In the genomic region with DNA sequence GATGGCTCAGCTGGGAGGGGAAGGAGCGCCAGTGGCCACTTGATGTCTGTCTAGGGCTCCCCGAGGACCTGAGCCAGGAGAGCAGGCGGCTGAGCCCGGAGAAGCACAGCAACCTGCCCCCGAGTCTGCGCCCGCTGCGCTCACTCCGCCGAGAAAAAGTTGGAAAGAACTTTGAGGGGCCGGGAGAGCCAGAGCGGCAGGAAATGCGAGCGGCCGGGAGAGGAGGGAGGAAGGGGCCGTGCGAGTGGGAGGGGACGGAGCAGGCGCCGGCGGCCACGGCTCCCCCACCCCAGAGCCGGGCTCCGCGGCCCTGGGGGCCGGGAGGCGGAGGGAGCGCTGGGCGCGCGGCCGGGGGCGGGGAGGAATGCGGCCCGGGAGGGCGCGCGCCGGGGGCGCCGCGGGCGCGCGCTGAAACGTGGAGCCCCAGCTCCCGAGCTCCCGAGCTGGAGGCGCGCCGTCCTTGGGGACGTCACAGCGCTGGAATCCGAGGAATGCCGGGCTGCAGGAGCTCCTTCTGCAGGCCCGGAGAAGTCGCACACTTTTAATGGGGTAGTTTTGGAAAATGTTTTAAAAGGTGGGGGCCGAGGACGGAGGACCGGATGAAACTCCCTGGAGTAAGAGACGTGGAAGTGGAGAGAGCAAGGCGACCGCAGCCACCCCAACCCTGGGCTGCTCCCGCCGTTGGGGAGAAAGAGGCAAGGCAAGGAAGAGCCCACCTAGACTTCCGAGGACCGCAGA, we compare ENCODE assay signal across 1 cellular context.
A peak's percentile ranks its signal among the peaks of the same experiment; 100 is the strongest.
TF ChIP-seq lines count a peak whose summit lies in the region.

A gene (minus strand): TSS at position 167 of the 738 bp plus-strand sequence. CDS start 86,799 bp downstream, outside the sequence.

TF ChIP-seq in HEK293, 187 proteins besides CTCF, POLR2A, EP300 and RAD21 (continued from another document and continues in another):
- TF ChIP-seq, protein P1, sequence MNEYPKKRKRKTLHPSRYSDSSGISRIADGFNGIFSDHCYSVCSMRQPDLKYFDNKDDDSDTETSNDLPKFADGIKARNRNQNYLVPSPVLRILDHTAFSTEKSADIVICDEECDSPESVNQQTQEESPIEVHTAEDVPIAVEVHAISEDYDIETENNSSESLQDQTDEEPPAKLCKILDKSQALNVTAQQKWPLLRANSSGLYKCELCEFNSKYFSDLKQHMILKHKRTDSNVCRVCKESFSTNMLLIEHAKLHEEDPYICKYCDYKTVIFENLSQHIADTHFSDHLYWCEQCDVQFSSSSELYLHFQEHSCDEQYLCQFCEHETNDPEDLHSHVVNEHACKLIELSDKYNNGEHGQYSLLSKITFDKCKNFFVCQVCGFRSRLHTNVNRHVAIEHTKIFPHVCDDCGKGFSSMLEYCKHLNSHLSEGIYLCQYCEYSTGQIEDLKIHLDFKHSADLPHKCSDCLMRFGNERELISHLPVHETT (tag by site-specific recombination; IDR thresholded peaks at IDR 0.05) = no peak
- no peak; the same call in 1 of the 2 replicates for TF ChIP-seq ZFP69B (tag by site-specific recombination; IDR thresholded peaks at IDR 0.05)
- TF ChIP-seq ZNF140 (tag by site-specific recombination; IDR thresholded peaks at IDR 0.05) = no peak
- no peak for TF ChIP-seq GLIS2 (tag by site-specific recombination; IDR thresholded peaks at IDR 0.05)
- TF ChIP-seq ZNF701 (tag by site-specific recombination; IDR thresholded peaks at IDR 0.05) = no peak
- 0 out of 2 replicates have a peak, but pooled peaks have one; percentile 20 for TF ChIP-seq ZFHX2 (tag by site-specific recombination; conservative IDR thresholded peaks at IDR 0.05)
- no peak for TF ChIP-seq ZNF433 (tag by site-specific recombination; IDR thresholded peaks at IDR 0.05; ENCODE audit: low read depth)
- TF ChIP-seq ZNF777 (tag by site-specific recombination; IDR thresholded peaks at IDR 0.05; ENCODE audit: borderline replicate concordance) = no peak
- TF ChIP-seq, protein P2, sequence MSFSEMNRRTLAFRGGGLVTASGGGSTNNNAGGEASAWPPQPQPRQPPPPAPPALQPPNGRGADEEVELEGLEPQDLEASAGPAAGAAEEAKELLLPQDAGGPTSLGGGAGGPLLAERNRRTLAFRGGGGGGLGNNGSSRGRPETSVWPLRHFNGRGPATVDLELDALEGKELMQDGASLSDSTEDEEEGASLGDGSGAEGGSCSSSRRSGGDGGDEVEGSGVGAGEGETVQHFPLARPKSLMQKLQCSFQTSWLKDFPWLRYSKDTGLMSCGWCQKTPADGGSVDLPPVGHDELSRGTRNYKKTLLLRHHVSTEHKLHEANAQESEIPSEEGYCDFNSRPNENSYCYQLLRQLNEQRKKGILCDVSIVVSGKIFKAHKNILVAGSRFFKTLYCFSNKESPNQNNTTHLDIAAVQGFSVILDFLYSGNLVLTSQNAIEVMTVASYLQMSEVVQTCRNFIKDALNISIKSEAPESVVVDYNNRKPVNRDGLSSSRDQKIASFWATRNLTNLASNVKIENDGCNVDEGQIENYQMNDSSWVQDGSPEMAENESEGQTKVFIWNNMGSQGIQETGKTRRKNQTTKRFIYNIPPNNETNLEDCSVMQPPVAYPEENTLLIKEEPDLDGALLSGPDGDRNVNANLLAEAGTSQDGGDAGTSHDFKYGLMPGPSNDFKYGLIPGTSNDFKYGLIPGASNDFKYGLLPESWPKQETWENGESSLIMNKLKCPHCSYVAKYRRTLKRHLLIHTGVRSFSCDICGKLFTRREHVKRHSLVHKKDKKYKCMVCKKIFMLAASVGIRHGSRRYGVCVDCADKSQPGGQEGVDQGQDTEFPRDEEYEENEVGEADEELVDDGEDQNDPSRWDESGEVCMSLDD (tag by site-specific recombination; IDR thresholded peaks at IDR 0.05) = no peak
- TF ChIP-seq ZNF366 (tag by site-specific recombination; conservative IDR thresholded peaks at IDR 0.05) = 0 out of 2 replicates have a peak, but pooled peaks have one; percentile 7
- TF ChIP-seq ZNF830 (tag by site-specific recombination; IDR thresholded peaks at IDR 0.05; ENCODE audit: low read depth) = no peak
- peak; percentile 90 for TF ChIP-seq ZNF610 (tag by site-specific recombination; IDR thresholded peaks at IDR 0.05; ENCODE audit: borderline replicate concordance)
- TF ChIP-seq, protein P3, sequence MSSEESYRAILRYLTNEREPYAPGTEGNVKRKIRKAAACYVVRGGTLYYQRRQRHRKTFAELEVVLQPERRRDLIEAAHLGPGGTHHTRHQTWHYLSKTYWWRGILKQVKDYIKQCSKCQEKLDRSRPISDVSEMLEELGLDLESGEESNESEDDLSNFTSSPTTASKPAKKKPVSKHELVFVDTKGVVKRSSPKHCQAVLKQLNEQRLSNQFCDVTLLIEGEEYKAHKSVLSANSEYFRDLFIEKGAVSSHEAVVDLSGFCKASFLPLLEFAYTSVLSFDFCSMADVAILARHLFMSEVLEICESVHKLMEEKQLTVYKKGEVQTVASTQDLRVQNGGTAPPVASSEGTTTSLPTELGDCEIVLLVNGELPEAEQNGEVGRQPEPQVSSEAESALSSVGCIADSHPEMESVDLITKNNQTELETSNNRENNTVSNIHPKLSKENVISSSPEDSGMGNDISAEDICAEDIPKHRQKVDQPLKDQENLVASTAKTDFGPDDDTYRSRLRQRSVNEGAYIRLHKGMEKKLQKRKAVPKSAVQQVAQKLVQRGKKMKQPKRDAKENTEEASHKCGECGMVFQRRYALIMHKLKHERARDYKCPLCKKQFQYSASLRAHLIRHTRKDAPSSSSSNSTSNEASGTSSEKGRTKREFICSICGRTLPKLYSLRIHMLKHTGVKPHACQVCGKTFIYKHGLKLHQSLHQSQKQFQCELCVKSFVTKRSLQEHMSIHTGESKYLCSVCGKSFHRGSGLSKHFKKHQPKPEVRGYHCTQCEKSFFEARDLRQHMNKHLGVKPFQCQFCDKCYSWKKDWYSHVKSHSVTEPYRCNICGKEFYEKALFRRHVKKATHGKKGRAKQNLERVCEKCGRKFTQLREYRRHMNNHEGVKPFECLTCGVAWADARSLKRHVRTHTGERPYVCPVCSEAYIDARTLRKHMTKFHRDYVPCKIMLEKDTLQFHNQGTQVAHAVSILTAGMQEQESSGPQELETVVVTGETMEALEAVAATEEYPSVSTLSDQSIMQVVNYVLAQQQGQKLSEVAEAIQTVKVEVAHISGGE (tag by site-specific recombination; conservative IDR thresholded peaks at IDR 0.05; ENCODE audit: low read depth) = 0 out of 2 replicates have a peak, but pooled peaks have one; percentile 41
- TF ChIP-seq, protein P4, sequence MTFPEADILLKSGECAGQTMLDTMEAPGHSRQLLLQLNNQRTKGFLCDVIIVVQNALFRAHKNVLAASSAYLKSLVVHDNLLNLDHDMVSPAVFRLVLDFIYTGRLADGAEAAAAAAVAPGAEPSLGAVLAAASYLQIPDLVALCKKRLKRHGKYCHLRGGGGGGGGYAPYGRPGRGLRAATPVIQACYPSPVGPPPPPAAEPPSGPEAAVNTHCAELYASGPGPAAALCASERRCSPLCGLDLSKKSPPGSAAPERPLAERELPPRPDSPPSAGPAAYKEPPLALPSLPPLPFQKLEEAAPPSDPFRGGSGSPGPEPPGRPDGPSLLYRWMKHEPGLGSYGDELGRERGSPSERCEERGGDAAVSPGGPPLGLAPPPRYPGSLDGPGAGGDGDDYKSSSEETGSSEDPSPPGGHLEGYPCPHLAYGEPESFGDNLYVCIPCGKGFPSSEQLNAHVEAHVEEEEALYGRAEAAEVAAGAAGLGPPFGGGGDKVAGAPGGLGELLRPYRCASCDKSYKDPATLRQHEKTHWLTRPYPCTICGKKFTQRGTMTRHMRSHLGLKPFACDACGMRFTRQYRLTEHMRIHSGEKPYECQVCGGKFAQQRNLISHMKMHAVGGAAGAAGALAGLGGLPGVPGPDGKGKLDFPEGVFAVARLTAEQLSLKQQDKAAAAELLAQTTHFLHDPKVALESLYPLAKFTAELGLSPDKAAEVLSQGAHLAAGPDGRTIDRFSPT (tag by site-specific recombination; IDR thresholded peaks at IDR 0.05) = no peak
- TF ChIP-seq, protein P5, sequence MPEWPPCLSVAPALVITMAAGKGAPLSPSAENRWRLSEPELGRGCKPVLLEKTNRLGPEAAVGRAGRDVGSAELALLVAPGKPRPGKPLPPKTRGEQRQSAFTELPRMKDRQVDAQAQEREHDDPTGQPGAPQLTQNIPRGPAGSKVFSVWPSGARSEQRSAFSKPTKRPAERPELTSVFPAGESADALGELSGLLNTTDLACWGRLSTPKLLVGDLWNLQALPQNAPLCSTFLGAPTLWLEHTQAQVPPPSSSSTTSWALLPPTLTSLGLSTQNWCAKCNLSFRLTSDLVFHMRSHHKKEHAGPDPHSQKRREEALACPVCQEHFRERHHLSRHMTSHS (tag by site-specific recombination; IDR thresholded peaks at IDR 0.05) = no peak
- TF ChIP-seq ZNF211 (tag by site-specific recombination; IDR thresholded peaks at IDR 0.05; ENCODE audit: low read depth) = no peak
- TF ChIP-seq, protein P6, sequence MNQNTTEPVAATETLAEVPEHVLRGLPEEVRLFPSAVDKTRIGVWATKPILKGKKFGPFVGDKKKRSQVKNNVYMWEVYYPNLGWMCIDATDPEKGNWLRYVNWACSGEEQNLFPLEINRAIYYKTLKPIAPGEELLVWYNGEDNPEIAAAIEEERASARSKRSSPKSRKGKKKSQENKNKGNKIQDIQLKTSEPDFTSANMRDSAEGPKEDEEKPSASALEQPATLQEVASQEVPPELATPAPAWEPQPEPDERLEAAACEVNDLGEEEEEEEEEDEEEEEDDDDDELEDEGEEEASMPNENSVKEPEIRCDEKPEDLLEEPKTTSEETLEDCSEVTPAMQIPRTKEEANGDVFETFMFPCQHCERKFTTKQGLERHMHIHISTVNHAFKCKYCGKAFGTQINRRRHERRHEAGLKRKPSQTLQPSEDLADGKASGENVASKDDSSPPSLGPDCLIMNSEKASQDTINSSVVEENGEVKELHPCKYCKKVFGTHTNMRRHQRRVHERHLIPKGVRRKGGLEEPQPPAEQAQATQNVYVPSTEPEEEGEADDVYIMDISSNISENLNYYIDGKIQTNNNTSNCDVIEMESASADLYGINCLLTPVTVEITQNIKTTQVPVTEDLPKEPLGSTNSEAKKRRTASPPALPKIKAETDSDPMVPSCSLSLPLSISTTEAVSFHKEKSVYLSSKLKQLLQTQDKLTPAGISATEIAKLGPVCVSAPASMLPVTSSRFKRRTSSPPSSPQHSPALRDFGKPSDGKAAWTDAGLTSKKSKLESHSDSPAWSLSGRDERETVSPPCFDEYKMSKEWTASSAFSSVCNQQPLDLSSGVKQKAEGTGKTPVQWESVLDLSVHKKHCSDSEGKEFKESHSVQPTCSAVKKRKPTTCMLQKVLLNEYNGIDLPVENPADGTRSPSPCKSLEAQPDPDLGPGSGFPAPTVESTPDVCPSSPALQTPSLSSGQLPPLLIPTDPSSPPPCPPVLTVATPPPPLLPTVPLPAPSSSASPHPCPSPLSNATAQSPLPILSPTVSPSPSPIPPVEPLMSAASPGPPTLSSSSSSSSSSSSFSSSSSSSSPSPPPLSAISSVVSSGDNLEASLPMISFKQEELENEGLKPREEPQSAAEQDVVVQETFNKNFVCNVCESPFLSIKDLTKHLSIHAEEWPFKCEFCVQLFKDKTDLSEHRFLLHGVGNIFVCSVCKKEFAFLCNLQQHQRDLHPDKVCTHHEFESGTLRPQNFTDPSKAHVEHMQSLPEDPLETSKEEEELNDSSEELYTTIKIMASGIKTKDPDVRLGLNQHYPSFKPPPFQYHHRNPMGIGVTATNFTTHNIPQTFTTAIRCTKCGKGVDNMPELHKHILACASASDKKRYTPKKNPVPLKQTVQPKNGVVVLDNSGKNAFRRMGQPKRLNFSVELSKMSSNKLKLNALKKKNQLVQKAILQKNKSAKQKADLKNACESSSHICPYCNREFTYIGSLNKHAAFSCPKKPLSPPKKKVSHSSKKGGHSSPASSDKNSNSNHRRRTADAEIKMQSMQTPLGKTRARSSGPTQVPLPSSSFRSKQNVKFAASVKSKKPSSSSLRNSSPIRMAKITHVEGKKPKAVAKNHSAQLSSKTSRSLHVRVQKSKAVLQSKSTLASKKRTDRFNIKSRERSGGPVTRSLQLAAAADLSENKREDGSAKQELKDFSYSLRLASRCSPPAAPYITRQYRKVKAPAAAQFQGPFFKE (tag by site-specific recombination; IDR thresholded peaks at IDR 0.05; ENCODE audit: borderline replicate concordance) = no peak
- TF ChIP-seq BCL11A (tag by site-specific recombination; IDR thresholded peaks at IDR 0.05; ENCODE audit: low read depth) = no peak
- no peak for TF ChIP-seq ZNF132 (tag by site-specific recombination; IDR thresholded peaks at IDR 0.05; ENCODE audit: borderline replicate concordance)
- no peak for TF ChIP-seq ZNF157 (tag by site-specific recombination; IDR thresholded peaks at IDR 0.05)
- TF ChIP-seq ZSCAN16 (tag by site-specific recombination; IDR thresholded peaks at IDR 0.05) = no peak
- TF ChIP-seq ZNF837 (tag by site-specific recombination; IDR thresholded peaks at IDR 0.05) = no peak
- TF ChIP-seq ZNF558 (tag by site-specific recombination; IDR thresholded peaks at IDR 0.05) = peak; percentile 32; the same call in 1 of the 2 replicates
- TF ChIP-seq, protein P7, sequence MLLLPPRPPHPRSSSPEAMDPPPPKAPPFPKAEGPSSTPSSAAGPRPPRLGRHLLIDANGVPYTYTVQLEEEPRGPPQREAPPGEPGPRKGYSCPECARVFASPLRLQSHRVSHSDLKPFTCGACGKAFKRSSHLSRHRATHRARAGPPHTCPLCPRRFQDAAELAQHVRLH (tag by site-specific recombination; IDR thresholded peaks at IDR 0.05) = no peak
- TF ChIP-seq ZNF423 (tag by site-specific recombination; IDR thresholded peaks at IDR 0.05) = peak; percentile 2; the same call in 1 of the 2 replicates
- no peak for TF ChIP-seq ZNF473 (tag by site-specific recombination; IDR thresholded peaks at IDR 0.05)
- TF ChIP-seq, protein P8, sequence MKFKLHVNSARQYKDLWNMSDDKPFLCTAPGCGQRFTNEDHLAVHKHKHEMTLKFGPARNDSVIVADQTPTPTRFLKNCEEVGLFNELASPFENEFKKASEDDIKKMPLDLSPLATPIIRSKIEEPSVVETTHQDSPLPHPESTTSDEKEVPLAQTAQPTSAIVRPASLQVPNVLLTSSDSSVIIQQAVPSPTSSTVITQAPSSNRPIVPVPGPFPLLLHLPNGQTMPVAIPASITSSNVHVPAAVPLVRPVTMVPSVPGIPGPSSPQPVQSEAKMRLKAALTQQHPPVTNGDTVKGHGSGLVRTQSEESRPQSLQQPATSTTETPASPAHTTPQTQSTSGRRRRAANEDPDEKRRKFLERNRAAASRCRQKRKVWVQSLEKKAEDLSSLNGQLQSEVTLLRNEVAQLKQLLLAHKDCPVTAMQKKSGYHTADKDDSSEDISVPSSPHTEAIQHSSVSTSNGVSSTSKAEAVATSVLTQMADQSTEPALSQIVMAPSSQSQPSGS (tag by site-specific recombination; IDR thresholded peaks at IDR 0.05; ENCODE audit: low read depth) = no peak
- peak; percentile 0; the same call in 1 of the 2 replicates for TF ChIP-seq KLF8 (tag by site-specific recombination; IDR thresholded peaks at IDR 0.05)
- no peak for TF ChIP-seq ZNF555 (tag by site-specific recombination; conservative IDR thresholded peaks at IDR 0.05)
- TF ChIP-seq KLF9 (tag by site-specific recombination; IDR thresholded peaks at IDR 0.05; ENCODE audit: low read depth) = no peak; the same call in 1 of the 2 replicates
- TF ChIP-seq, protein P9, sequence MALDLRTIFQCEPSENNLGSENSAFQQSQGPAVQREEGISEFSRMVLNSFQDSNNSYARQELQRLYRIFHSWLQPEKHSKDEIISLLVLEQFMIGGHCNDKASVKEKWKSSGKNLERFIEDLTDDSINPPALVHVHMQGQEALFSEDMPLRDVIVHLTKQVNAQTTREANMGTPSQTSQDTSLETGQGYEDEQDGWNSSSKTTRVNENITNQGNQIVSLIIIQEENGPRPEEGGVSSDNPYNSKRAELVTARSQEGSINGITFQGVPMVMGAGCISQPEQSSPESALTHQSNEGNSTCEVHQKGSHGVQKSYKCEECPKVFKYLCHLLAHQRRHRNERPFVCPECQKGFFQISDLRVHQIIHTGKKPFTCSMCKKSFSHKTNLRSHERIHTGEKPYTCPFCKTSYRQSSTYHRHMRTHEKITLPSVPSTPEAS (tag by site-specific recombination; IDR thresholded peaks at IDR 0.05) = no peak
- TF ChIP-seq BCL11B (tag by site-specific recombination; IDR thresholded peaks at IDR 0.05; ENCODE audit: low read depth) = no peak
- no peak for TF ChIP-seq ZNF677 (tag by site-specific recombination; IDR thresholded peaks at IDR 0.05)
- TF ChIP-seq ZNF670 (tag by site-specific recombination; IDR thresholded peaks at IDR 0.05; ENCODE audit: low read depth) = no peak
